24 cellular contexts compared by ENCODE assay signal in the genomic region with DNA sequence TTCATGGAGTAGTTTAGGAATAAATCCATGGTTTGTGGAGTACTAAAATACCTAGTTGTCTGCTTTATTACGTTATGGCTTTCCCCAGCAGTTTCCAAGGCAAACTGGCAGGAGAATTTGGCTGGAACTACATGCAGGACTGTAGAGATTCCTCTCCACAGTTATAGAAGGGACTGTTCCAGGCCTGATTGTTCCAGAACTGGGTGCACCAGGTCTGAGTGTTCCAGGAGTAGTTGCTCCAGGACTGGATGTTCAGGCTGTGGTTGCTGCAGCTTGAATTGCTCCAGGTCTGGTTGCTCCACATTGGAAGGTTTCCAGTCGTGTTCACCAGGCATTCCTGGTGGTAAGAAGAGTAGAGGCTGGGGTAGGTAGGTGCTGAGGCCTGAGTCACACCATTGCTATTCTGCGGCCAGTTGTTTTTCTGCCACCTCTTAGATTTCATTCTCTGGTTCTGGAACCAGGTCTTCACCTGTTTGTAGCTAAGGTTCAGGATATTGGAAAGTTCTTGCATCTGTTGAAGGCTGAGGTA. TPM values are rescaled to one million over a fixed set of nuclear protein-coding genes. Genes with fewer than 3 reads are reported as not detected.
DNase-seq lines count a peak whose midpoint lies in the region; ATAC-seq and TF ChIP-seq lines count a peak whose summit lies in the region.
"Had no signal": no experiment of that assay in that cellular context is flagged by ENCODE, and none has a peak within 500 bp of the region (broad histone marks: within the 10 kb centered on the region; RNA-seq: fewer than 3 reads in every experiment).

No MANE protein-coding gene starts in this region.

- H3K27ac Mint-ChIP-seq in activated naive CD4-positive, alpha-beta T cell treated with anti-CD3 and anti-CD28 coated beads, Interleukin-2, amount 10 ng/mL, durations not matched to agents 7 days and 5 days, result no peak overlapping the region
- H3K27ac Mint-ChIP-seq: GM23338 had no signal

- H3K4me1 Mint-ChIP-seq in activated naive CD4-positive, alpha-beta T cell treated with anti-CD3 and anti-CD28 coated beads, Interleukin-2, amount 10 ng/mL, durations not matched to agents 7 days and 5 days, result no peaks in the 10 kb centered on the region

- no peaks in the 10 kb centered on the region for H3K9me3 ChIP-seq in right cardiac atrium (ENCODE audit: control insufficient read depth, low read length)
- H3K9me3 ChIP-seq in upper lobe of right lung, result no peaks in the 10 kb centered on the region
- H3K9me3 ChIP-seq: A549, BE2C, Peyer's patch had no signal

- CTCF ChIA-PET in activated naive CD4-positive, alpha-beta T cell treated with anti-CD3 and anti-CD28 coated beads, Interleukin-2, amount 10 ng/mL, durations not matched to agents 7 days and 5 days (lab: Charles Lee), result no interaction called here

- intact Hi-C loops in right cardiac atrium (cut with DNase I), result no loop called here
- intact Hi-C loops in left cardiac atrium (cut with DNase I), result no loop called here
- intact Hi-C loops in upper lobe of right lung (cut with DNase I), result no loop called here

- H3K27me3 ChIP-seq in right cardiac atrium (ENCODE audit: control insufficient read depth, insufficient read depth), result no peaks in the 10 kb centered on the region
- H3K27me3 ChIP-seq in upper lobe of right lung, result no peaks in the 10 kb centered on the region
- H3K27me3 ChIP-seq: BE2C, Peyer's patch had no signal

- DNase-seq in right cardiac atrium (no peak), left cardiac atrium (no peak), RPMI7951 (ENCODE audit: low read depth) (peak; percentile 41), renal cortical epithelial cell (ENCODE audit: low read depth) (peak; percentile 79), medulla oblongata (ENCODE audit: extremely low spot score) (no peak), upper lobe of right lung (no peak)
- DNase-seq in activated naive CD4-positive, alpha-beta T cell treated with anti-CD3 and anti-CD28 coated beads, Interleukin-2, amount 10 ng/mL, durations not matched to agents 7 days and 5 days, result no peak
- DNase-seq: BE2C; DMS53; HCEC 1CT; IMR-90; MV-4-11; NCI-H1105 treated with DMSO at 0.1 percent for 48 hours; NCI-H2081; NCI-H2171; NCI-H345; NCI-H524; NCI-H774; NK-92 treated with Interleukin-12 subunit alpha and Interleukin-12 subunit beta, amount 100 ng/mL, for 24 hours; Peyer's patch had no signal

- H3K36me3 Mint-ChIP-seq in activated naive CD4-positive, alpha-beta T cell treated with anti-CD3 and anti-CD28 coated beads, Interleukin-2, amount 10 ng/mL, durations not matched to agents 7 days and 5 days, result no peaks in the 10 kb centered on the region

- H3K4me1 ChIP-seq in right cardiac atrium (ENCODE audit: control insufficient read depth, insufficient read depth, low read length) (peaks cover 5% of the 10 kb centered on the region), upper lobe of right lung (peaks cover 9% of the 10 kb centered on the region)
- H3K4me1 ChIP-seq: A549, BE2C, Peyer's patch had no signal

- H3K27me3 Mint-ChIP-seq in activated naive CD4-positive, alpha-beta T cell treated with anti-CD3 and anti-CD28 coated beads, Interleukin-2, amount 10 ng/mL, durations not matched to agents 7 days and 5 days, result peaks cover 4% of the 10 kb centered on the region

- H3K27ac ChIP-seq in right cardiac atrium (ENCODE audit: low read length), result peak overlapping the region; percentile 27
- no peak overlapping the region for H3K27ac ChIP-seq in upper lobe of right lung
- H3K27ac ChIP-seq: A549, KMS-11, Peyer's patch had no signal

- H3K4me3 Mint-ChIP-seq in activated naive CD4-positive, alpha-beta T cell treated with anti-CD3 and anti-CD28 coated beads, Interleukin-2, amount 10 ng/mL, durations not matched to agents 7 days and 5 days, result no peak overlapping the region
- H3K4me3 Mint-ChIP-seq: GM23338 had no signal

- whole genome bisulfite sequencing in right cardiac atrium, result 63% methylated on average over 3 of the region's 3 CpGs

- ATAC-seq in right cardiac atrium, result no peak
- ATAC-seq in left cardiac atrium, result no peak
- ATAC-seq in upper lobe of right lung, result no peak
- ATAC-seq: A549, GM12878, GM23338 had no signal

- no peaks in the 10 kb centered on the region for H3K9me3 Mint-ChIP-seq in activated naive CD4-positive, alpha-beta T cell treated with anti-CD3 and anti-CD28 coated beads, Interleukin-2, amount 10 ng/mL, durations not matched to agents 7 days and 5 days
- H3K9me3 Mint-ChIP-seq: GM23338 had no signal

- no peak for TF ChIP-seq CTCF in upper lobe of right lung (IDR thresholded peaks at IDR 0.05)

- H3K4me3 ChIP-seq in right cardiac atrium (ENCODE audit: low read length), result no peak overlapping the region
- H3K4me3 ChIP-seq in upper lobe of right lung, result no peak overlapping the region
- H3K4me3 ChIP-seq: A549, GM12878, GM23338, Peyer's patch had no signal

- H3K36me3 ChIP-seq in upper lobe of right lung, result no peaks in the 10 kb centered on the region
- H3K36me3 ChIP-seq: BE2C, Peyer's patch had no signal

RNA-seq across cellular contexts. Expression of gene SGPP2, which starts 28.1 kb away (rescaled TPM):
- total RNA-seq in right cardiac atrium (10 to 100 TPM in 1 of 4 donors, 1 to 10 TPM in 3; 1.8 to 12.8 (median 6.7) TPM), left cardiac atrium (1 to 10 TPM; 5.4 to 8.8 TPM), renal cortical epithelial cell (49.0 and 88.9 TPM in 2 replicates), upper lobe of right lung (38.1 TPM)
- 4.7 TPM for polyA plus RNA-seq in right cardiac atrium
- total RNA-seq in RPMI7951 (2014; rRNA removed; shearing (Covaris generic)), result 0.10 TPM in 1 of 2 replicates, not detected in the other
- total RNA-seq: GM23338, IMR-90 had no signal
- polyA plus RNA-seq: IMR-90 had no signal

Comparison
In these comparisons a context has a peak if more than half of its experiments do, and no peak if none do; other contexts are left out.
1. DNase-seq: peak in RPMI7951 (single experiment) and renal cortical epithelial cell (single experiment); none in right cardiac atrium (0 of 3), left cardiac atrium (single experiment), medulla oblongata (single experiment), upper lobe of right lung (single experiment) and activated naive CD4-positive, alpha-beta T cell treated with anti-CD3 and anti-CD28 coated beads, Interleukin-2, amount 10 ng/mL, durations not matched to agents 7 days and 5 days (single experiment).